Comparison of ENCODE assay signal across 21 cellular contexts in the genomic region with DNA sequence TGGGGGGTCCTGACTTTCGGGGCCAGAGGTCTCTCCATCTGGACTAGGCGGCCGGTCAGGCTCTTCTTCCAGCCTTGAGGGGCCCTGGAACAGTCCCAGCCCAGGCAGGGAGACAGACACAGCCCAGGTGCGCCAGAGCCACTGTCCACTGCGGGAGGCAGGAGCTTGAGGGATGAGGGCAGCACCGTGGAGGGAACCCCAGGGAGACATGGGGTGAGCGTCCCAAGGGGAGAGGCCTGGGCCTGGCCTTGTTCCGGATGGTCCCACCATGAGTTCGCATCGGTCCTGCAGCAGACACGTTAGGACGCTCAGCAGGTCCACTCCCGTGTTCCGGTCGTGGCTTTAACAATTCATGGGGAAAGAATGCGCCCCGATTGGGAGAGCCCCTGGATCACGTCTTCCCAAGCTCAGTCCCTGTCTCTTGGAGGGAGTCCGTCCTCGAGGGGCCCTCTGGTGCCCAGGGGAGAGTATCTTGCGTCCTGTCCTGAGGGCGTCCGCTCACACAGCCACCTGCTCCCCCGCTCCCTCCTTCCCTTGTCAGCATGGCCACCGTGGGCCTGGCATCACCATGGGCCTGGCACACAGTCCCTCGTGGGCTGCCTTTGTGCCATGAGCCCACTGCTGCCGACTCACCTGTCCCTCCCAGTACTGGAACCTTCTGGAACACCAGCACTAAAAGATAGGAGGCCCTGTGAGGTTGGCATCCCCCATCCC. TPM values are rescaled to one million over a fixed set of nuclear protein-coding genes. Genes with fewer than 3 reads are reported as not detected.
DNase-seq lines count a peak whose midpoint lies in the region; ATAC-seq, FAIRE-seq and TF ChIP-seq lines count a peak whose summit lies in the region.
"Had no signal": no experiment of that assay in that cellular context is flagged by ENCODE, and none has a peak within 500 bp of the region (broad histone marks: within the 10 kb centered on the region; RNA-seq: fewer than 3 reads in every experiment).

No MANE protein-coding gene starts in this region.

- CTCF ChIA-PET in HepG2 (lab: Yijun Ruan, JAX; ENCODE audit: low intra/inter-chr PET ratio, low total read pairs) = no interaction called here

- peak; percentile 15 for TF ChIP-seq POLR2A in GM18505 (IDR thresholded peaks at IDR 0.05; ENCODE audit: borderline replicate concordance, extremely low read depth, insufficient read depth, insufficient read length)
- no peak for TF ChIP-seq POLR2A in HepG2 (IDR thresholded peaks at IDR 0.05; ENCODE audit: insufficient read depth in 1 of 2, low read depth in 2 of 2, low read length in 2 of 2)

- BruUV-seq in HepG2 (replicated peaks; lab: Mats Ljungman, UMichigan) = no TSS peak

- no peaks in the 10 kb centered on the region for H3K9me3 Mint-ChIP-seq in stimulated activated effector memory CD8-positive, alpha-beta T cell treated with anti-CD3 and anti-CD28 coated beads, Interleukin-12 subunit alpha, Interleukin-12 subunit beta, amount 100 ng/mL, for 72 hours
- no peaks in the 10 kb centered on the region for H3K9me3 Mint-ChIP-seq in osteocyte (ENCODE audit: unreplicated experiment)
- H3K9me3 Mint-ChIP-seq: CD14-positive monocyte had no signal

- peaks cover 41% of the 10 kb centered on the region for H3K36me3 Mint-ChIP-seq in stimulated activated effector memory CD8-positive, alpha-beta T cell treated with anti-CD3 and anti-CD28 coated beads, Interleukin-12 subunit alpha, Interleukin-12 subunit beta, amount 100 ng/mL, for 72 hours
- H3K36me3 Mint-ChIP-seq in osteocyte (ENCODE audit: unreplicated experiment) = peaks cover 16% of the 10 kb centered on the region

- no peaks in the 10 kb centered on the region for H3K9me3 ChIP-seq in RWPE2 (ENCODE audit: severe bottlenecking)
- H3K9me3 ChIP-seq in HepG2 (ENCODE audit: low read length) = no peaks in the 10 kb centered on the region
- H3K9me3 ChIP-seq: MG63, SJCRH30 had no signal

- H2AFZ ChIP-seq in HepG2 (ENCODE audit: low read length) = no peak overlapping the region
- H2AFZ ChIP-seq: PC-9 had no signal

- intact Hi-C loops in HepG2 (cut with micrococcal nuclease; ENCODE audit: unreplicated experiment) = no loop called here

- H3K36me3 ChIP-seq in RWPE2 (ENCODE audit: low read depth) (peaks cover 45% of the 10 kb centered on the region), HepG2 (replicated peaks in 1 of 2; ENCODE audit: control insufficient read depth in 1 of 2, insufficient read depth in 2 of 2, low read length in 2 of 2) (peaks cover 29 to 45% of the 10 kb centered on the region in 2 experiments; a peak in 4 of 5 replicates)
- H3K36me3 ChIP-seq: SJCRH30 had no signal

- DNase-seq in RWPE2 (ENCODE audit: low spot score) (peak; percentile 61), HepG2 (ENCODE audit: low spot score) (no peak), osteocyte (ENCODE audit: extremely low spot score, unreplicated experiment) (no peak), NCI-H2029 (lab: John Stamatoyannopoulos, UW) (no peak)
- no peak for DNase-seq in stimulated activated effector memory CD8-positive, alpha-beta T cell treated with anti-CD3 and anti-CD28 coated beads, Interleukin-12 subunit alpha, Interleukin-12 subunit beta, amount 100 ng/mL, for 72 hours (ENCODE audit: low spot score in 2 of 2)
- DNase-seq: DMS79 treated with DMSO at 0.1 percent for 48 hours, H7, Kasumi-1, MG63, NCI-H1048, NCI-H1436, NCI-H2029 treated with DMSO at 0.1 percent for 48 hours, NCI-H2171, NCI-H526, PC-9, SJCRH30 had no signal

- H3K4me3 ChIP-seq in RWPE2 (ENCODE audit: severe bottlenecking) = no peak overlapping the region
- no peak overlapping the region for H3K4me3 ChIP-seq in HepG2 (replicated peaks in 1 of 3; ENCODE audit: insufficient read depth in 1 of 3, low read depth in 2 of 3, low read length in 3 of 3)
- H3K4me3 ChIP-seq: MG63, PC-9, SJCRH30 had no signal

- no peak for FAIRE-seq in HepG2 (lab: Jason Lieb, UNC)
- FAIRE-seq: HTR-8/SVneo had no signal

- TF ChIP-seq CTCF in RWPE2 (IDR thresholded peaks at IDR 0.05; ENCODE audit: poor library complexity, severe bottlenecking) (no peak), HepG2 (CRISPR knock-in tag; IDR thresholded peaks at IDR 0.05) (no peak), osteocyte (IDR thresholded peaks at IDR 0.05) (no peak)

- H3K4me1 Mint-ChIP-seq in stimulated activated effector memory CD8-positive, alpha-beta T cell treated with anti-CD3 and anti-CD28 coated beads, Interleukin-12 subunit alpha, Interleukin-12 subunit beta, amount 100 ng/mL, for 72 hours = peaks cover 6% of the 10 kb centered on the region
- peaks cover 3% of the 10 kb centered on the region for H3K4me1 Mint-ChIP-seq in osteocyte (ENCODE audit: unreplicated experiment)

- TF ChIP-seq RAD21 in HepG2 (CRISPR knock-in tag; IDR thresholded peaks at IDR 0.05) = no peak

- no peak for ATAC-seq in GM18505 (IDR thresholded peaks at IDR 0.05; ENCODE audit: unreplicated experiment)
- ATAC-seq in RWPE2 (ENCODE audit: low read depth) = no peak
- ATAC-seq in HepG2 = no peak
- no peak for ATAC-seq in stimulated activated effector memory CD8-positive, alpha-beta T cell treated with anti-CD3 and anti-CD28 coated beads, Interleukin-12 subunit alpha, Interleukin-12 subunit beta, amount 100 ng/mL, for 72 hours
- ATAC-seq in GM19397 (IDR thresholded peaks at IDR 0.05; ENCODE audit: unreplicated experiment) = no peak

- H3K27ac Mint-ChIP-seq in stimulated activated effector memory CD8-positive, alpha-beta T cell treated with anti-CD3 and anti-CD28 coated beads, Interleukin-12 subunit alpha, Interleukin-12 subunit beta, amount 100 ng/mL, for 72 hours = peak overlapping the region; percentile 40
- no peak overlapping the region for H3K27ac Mint-ChIP-seq in osteocyte (ENCODE audit: unreplicated experiment)

- H3K4me3 Mint-ChIP-seq in stimulated activated effector memory CD8-positive, alpha-beta T cell treated with anti-CD3 and anti-CD28 coated beads, Interleukin-12 subunit alpha, Interleukin-12 subunit beta, amount 100 ng/mL, for 72 hours = no peak overlapping the region
- H3K4me3 Mint-ChIP-seq in osteocyte (ENCODE audit: unreplicated experiment) = no peak overlapping the region
- H3K4me3 Mint-ChIP-seq: CD14-positive monocyte had no signal

- no peaks in the 10 kb centered on the region for H4K20me1 ChIP-seq in HepG2 (ENCODE audit: insufficient read depth, low read length)

- H3K27ac ChIP-seq in RWPE2 (ENCODE audit: poor library complexity, severe bottlenecking) = no peak overlapping the region
- H3K27ac ChIP-seq in HepG2 (ENCODE audit: extremely low read length, insufficient read depth, low read length) = no peak overlapping the region
- H3K27ac ChIP-seq: PC-9, RWPE1, SJCRH30 had no signal

- TF ChIP-seq EP300 in HepG2 (IDR thresholded peaks at IDR 0.05; ENCODE audit: low read depth in 2 of 2, low read length in 2 of 2) = no peak
- TF ChIP-seq EP300 in HepG2 (CRISPR knock-in tag; IDR thresholded peaks at IDR 0.05; ENCODE audit: borderline replicate concordance) = no peak

- no peak overlapping the region for H3K9ac ChIP-seq in HepG2 (ENCODE audit: insufficient read depth, low read depth, low read length)

- no peaks in the 10 kb centered on the region for H3K27me3 Mint-ChIP-seq in osteocyte (ENCODE audit: unreplicated experiment)

- no peaks in the 10 kb centered on the region for H3K79me2 ChIP-seq in HepG2 (ENCODE audit: insufficient read depth, low read length)

- H3K4me1 ChIP-seq in RWPE2 (ENCODE audit: insufficient read depth, poor library complexity, severe bottlenecking) (peaks cover 10% of the 10 kb centered on the region), HepG2 (ENCODE audit: insufficient read depth, low read length) (no peaks in the 10 kb centered on the region)
- H3K4me1 ChIP-seq: SJCRH30 had no signal

- H3K27me3 ChIP-seq in RWPE2 (ENCODE audit: insufficient read depth, poor library complexity, severe bottlenecking) (no peaks in the 10 kb centered on the region), HepG2 (ENCODE audit: control insufficient read depth in 1 of 2, insufficient read depth in 2 of 2, low read length in 2 of 2) (no peaks in the 10 kb centered on the region)
- H3K27me3 ChIP-seq: MG63, SJCRH30 had no signal

- WGBS in HepG2 (ENCODE audit: low lambda C conversion rate) = 92% methylated on average over 12 of the region's 27 CpGs

- POLR2A ChIA-PET in HepG2 (lab: Yijun Ruan, JAX) = no interaction called here

- in situ Hi-C loops in HepG2 (cut with HindIII; ENCODE audit: extremely low pct_ligation_motif_present, low pct_unique_long_range_greater_than_20kb) = no loop called here

- no peak overlapping the region for H3K4me2 ChIP-seq in HepG2 (ENCODE audit: low read depth, low read length)
- H3K4me2 ChIP-seq: PC-9 had no signal

RNA-seq across cellular contexts. Expression of gene NUDT16L1, which starts 6.7 kb away (rescaled TPM):
- total RNA-seq in HepG2 (2016; rRNA removed; fragmentation: Illumina TruSeq; extraction: Trizol) (40.5 and 41.0 TPM in 2 replicates), osteocyte (26.2 and 28.9 TPM in 2 replicates)
- 10.3 and 11.1 TPM in 2 replicates for total RNA-seq in HepG2 (2016; cell fraction: cytosol; rRNA removed; fragmentation: Illumina TruSeq; extraction: Trizol; ENCODE audit: low read depth)
- 42.6 and 42.7 TPM in 2 replicates for total RNA-seq in HepG2 (2016; cell fraction: insoluble cytoplasmic fraction; rRNA removed; fragmentation: Illumina TruSeq; extraction: Trizol)
- 18.6 and 20.4 TPM in 2 replicates for total RNA-seq in HepG2 (2016; cell fraction: membrane; rRNA removed; fragmentation: Illumina TruSeq; extraction: Trizol)
- total RNA-seq in HepG2 (2016; cell fraction: nucleus; rRNA removed; fragmentation: Illumina TruSeq; extraction: Trizol) = 16.9 and 17.3 TPM in 2 replicates
- polyA plus RNA-seq in HepG2 (2011; rRNA removed) = 28.0 and 28.9 TPM in 2 replicates
- polyA plus RNA-seq in HepG2 (2011; cell fraction: cytosol; rRNA removed) = 27.9 and 47.5 TPM in 2 replicates
- polyA plus RNA-seq in HepG2 (2011; cell fraction: nucleus; rRNA removed) = 33.3 and 34.9 TPM in 2 replicates
- 17.6 and 17.9 TPM in 2 replicates for polyA plus RNA-seq in HepG2 (2012)
- 13.1 and 13.9 TPM in 2 replicates for polyA plus RNA-seq in HepG2 (2016; cell fraction: cytosol; fragmentation: Illumina TruSeq; extraction: Trizol; ENCODE audit: low read depth)
- polyA plus RNA-seq in HepG2 (2016; cell fraction: insoluble cytoplasmic fraction; fragmentation: Illumina TruSeq; extraction: Trizol; ENCODE audit: low read depth) = 49.7 and 50.3 TPM in 2 replicates
- polyA plus RNA-seq in HepG2 (2016; cell fraction: membrane; fragmentation: Illumina TruSeq; extraction: Trizol; ENCODE audit: low read depth) = 15.2 and 17.7 TPM in 2 replicates
- 32.3 and 35.4 TPM in 2 replicates for polyA plus RNA-seq in HepG2 (2016; cell fraction: nucleus; fragmentation: Illumina TruSeq; extraction: Trizol; ENCODE audit: insufficient read depth, low read depth)
- polyA minus RNA-seq in HepG2 (2011; rRNA and poly(A)+ RNA removed; ENCODE audit: low replicate concordance) = 14.3 and 41.1 TPM in 2 replicates
- polyA minus RNA-seq in HepG2 (2011; cell fraction: cytosol; rRNA and poly(A)+ RNA removed) = 8.9 and 10.9 TPM in 2 replicates
- polyA minus RNA-seq in HepG2 (2011; cell fraction: nucleus; rRNA and poly(A)+ RNA removed) = 10.6 and 11.6 TPM in 2 replicates

RNA-seq across cellular contexts. Expression of gene ANKS3, which starts 47.4 kb away (rescaled TPM):
- total RNA-seq in HepG2 (2016; rRNA removed; fragmentation: Illumina TruSeq; extraction: Trizol) = 6.6 and 15.9 TPM in 2 replicates
- total RNA-seq in HepG2 (2016; cell fraction: cytosol; rRNA removed; fragmentation: Illumina TruSeq; extraction: Trizol; ENCODE audit: low read depth) = 34.4 and 34.9 TPM in 2 replicates
- 6.2 and 13.8 TPM in 2 replicates for total RNA-seq in HepG2 (2016; cell fraction: insoluble cytoplasmic fraction; rRNA removed; fragmentation: Illumina TruSeq; extraction: Trizol)
- total RNA-seq in HepG2 (2016; cell fraction: membrane; rRNA removed; fragmentation: Illumina TruSeq; extraction: Trizol) = 29.2 and 30.9 TPM in 2 replicates
- 17.3 and 17.4 TPM in 2 replicates for total RNA-seq in HepG2 (2016; cell fraction: nucleus; rRNA removed; fragmentation: Illumina TruSeq; extraction: Trizol)
- 11.4 and 14.4 TPM in 2 replicates for polyA plus RNA-seq in HepG2 (2011; rRNA removed)
- 5.8 and 7.5 TPM in 2 replicates for polyA plus RNA-seq in HepG2 (2011; cell fraction: cytosol; rRNA removed)
- polyA plus RNA-seq in HepG2 (2011; cell fraction: nucleus; rRNA removed) = 58.0 and 68.7 TPM in 2 replicates
- polyA plus RNA-seq in HepG2 (2012) = 6.3 and 7.6 TPM in 2 replicates
- polyA plus RNA-seq in HepG2 (2016; cell fraction: cytosol; fragmentation: Illumina TruSeq; extraction: Trizol; ENCODE audit: low read depth) = 2.4 and 2.5 TPM in 2 replicates
- 3.9 and 5.0 TPM in 2 replicates for polyA plus RNA-seq in HepG2 (2016; cell fraction: insoluble cytoplasmic fraction; fragmentation: Illumina TruSeq; extraction: Trizol; ENCODE audit: low read depth)
- 3.0 and 4.2 TPM in 2 replicates for polyA plus RNA-seq in HepG2 (2016; cell fraction: membrane; fragmentation: Illumina TruSeq; extraction: Trizol; ENCODE audit: low read depth)
- polyA plus RNA-seq in HepG2 (2016; cell fraction: nucleus; fragmentation: Illumina TruSeq; extraction: Trizol; ENCODE audit: insufficient read depth, low read depth) = 32.9 and 37.2 TPM in 2 replicates
- 23.8 and 32.8 TPM in 2 replicates for polyA minus RNA-seq in HepG2 (2011; rRNA and poly(A)+ RNA removed; ENCODE audit: low replicate concordance)
- 3.9 and 4.8 TPM in 2 replicates for polyA minus RNA-seq in HepG2 (2011; cell fraction: cytosol; rRNA and poly(A)+ RNA removed)
- polyA minus RNA-seq in HepG2 (2011; cell fraction: nucleus; rRNA and poly(A)+ RNA removed) = 25.6 and 28.0 TPM in 2 replicates
- 30.0 TPM in 2 replicates for total RNA-seq in osteocyte

RNA-seq across cellular contexts. Expression of gene DNAAF8, which starts 47.7 kb away (rescaled TPM):
- total RNA-seq in HepG2 (2016; rRNA removed; fragmentation: Illumina TruSeq; extraction: Trizol) (0.38 and 0.44 TPM in 2 replicates), osteocyte (1.2 and 1.7 TPM in 2 replicates)
- total RNA-seq in HepG2 (2016; cell fraction: cytosol; rRNA removed; fragmentation: Illumina TruSeq; extraction: Trizol; ENCODE audit: low read depth) = 0.44 and 0.81 TPM in 2 replicates
- total RNA-seq in HepG2 (2016; cell fraction: insoluble cytoplasmic fraction; rRNA removed; fragmentation: Illumina TruSeq; extraction: Trizol) = 0.15 TPM in 1 of 2 replicates, not detected in the other
- 0.14 and 0.65 TPM in 2 replicates for total RNA-seq in HepG2 (2016; cell fraction: membrane; rRNA removed; fragmentation: Illumina TruSeq; extraction: Trizol)
- 0.31 TPM in 1 of 2 replicates, not detected in the other for total RNA-seq in HepG2 (2016; cell fraction: nucleus; rRNA removed; fragmentation: Illumina TruSeq; extraction: Trizol)
- polyA plus RNA-seq in HepG2 (2011; rRNA removed) = 0.27 TPM in 1 of 2 replicates, not detected in the other
- 0.03 and 0.16 TPM in 2 replicates for polyA plus RNA-seq in HepG2 (2011; cell fraction: cytosol; rRNA removed)
- not detected in 2 replicates for polyA plus RNA-seq in HepG2 (2011; cell fraction: nucleus; rRNA removed)
- 0.12 and 0.21 TPM in 2 replicates for polyA plus RNA-seq in HepG2 (2012)
- polyA plus RNA-seq in HepG2 (2016; cell fraction: cytosol; fragmentation: Illumina TruSeq; extraction: Trizol; ENCODE audit: low read depth) = 0.15 and 0.24 TPM in 2 replicates
- 0.34 and 0.57 TPM in 2 replicates for polyA plus RNA-seq in HepG2 (2016; cell fraction: insoluble cytoplasmic fraction; fragmentation: Illumina TruSeq; extraction: Trizol; ENCODE audit: low read depth)
- polyA plus RNA-seq in HepG2 (2016; cell fraction: membrane; fragmentation: Illumina TruSeq; extraction: Trizol; ENCODE audit: low read depth) = 0.17 and 0.40 TPM in 2 replicates
- not detected in 2 replicates for polyA plus RNA-seq in HepG2 (2016; cell fraction: nucleus; fragmentation: Illumina TruSeq; extraction: Trizol; ENCODE audit: insufficient read depth, low read depth)
- polyA minus RNA-seq in HepG2 (2011; rRNA and poly(A)+ RNA removed; ENCODE audit: low replicate concordance) = 0.70 TPM in 1 of 2 replicates, not detected in the other
- not detected in 2 replicates for polyA minus RNA-seq in HepG2 (2011; cell fraction: cytosol; rRNA and poly(A)+ RNA removed)
- 0.50 TPM in 1 of 2 replicates, not detected in the other for polyA minus RNA-seq in HepG2 (2011; cell fraction: nucleus; rRNA and poly(A)+ RNA removed)
